ENCODE assay signal across 8 cellular contexts in genomic region chr15:85840079-85840801, GRCh38. TPM values are rescaled to one million over a fixed set of nuclear protein-coding genes. Genes with fewer than 3 reads are reported as not detected.
A peak's percentile ranks its signal among the peaks of the same experiment; 100 is the strongest.
DNase-seq lines count a peak whose midpoint lies in the region; ATAC-seq and TF ChIP-seq lines count a peak whose summit lies in the region.

No MANE protein-coding gene starts in this region.

- no peak overlapping the region for H3K14ac ChIP-seq in H9 (ENCODE audit: insufficient read depth, low read length)

- H3K18ac ChIP-seq in H9 (ENCODE audit: insufficient read length, low read depth, low read length): no peak overlapping the region

- no peaks in the 10 kb centered on the region for H3K23me2 ChIP-seq in H9 (ENCODE audit: insufficient read length, low read depth, low read length, poor library complexity, severe bottlenecking)

- no CpG with 5 or more reads among the region's 32 CpGs for whole genome bisulfite sequencing in H9 (ENCODE audit: extremely low coverage, insufficient read length, low lambda C conversion rate)

- peak; percentile 56 for DNase-seq in GDM1 (lab: John Stamatoyannopoulos, UW)
- DNase-seq in H9: peak; percentile 94
- DNase-seq in M059J (ENCODE audit: low read depth): peak; percentile 70
- peak; percentile 76 for DNase-seq in SK-N-DZ (ENCODE audit: low spot score)
- DNase-seq in activated naive CD4-positive, alpha-beta T cell treated with anti-CD3 and anti-CD28 coated beads for 36 hours: peak; percentile 81
- peak; percentile 52 for DNase-seq in globus pallidus (ENCODE audit: low spot score)
- DNase-seq in osteoblast (ENCODE audit: insufficient read length, low spot score, missing footprints): peak; percentile 96
- no peak for DNase-seq in thoracic aorta (ENCODE audit: low spot score)

- H2BK20ac ChIP-seq in H9 (ENCODE audit: low read depth, low read length, poor library complexity, severe bottlenecking): no peak overlapping the region

- H3K4me1 ChIP-seq in H9 (ENCODE audit: insufficient read depth, low read length) (peaks cover 7% of the 10 kb centered on the region; the same call in 1 of the 2 replicates), osteoblast (ENCODE audit: insufficient read depth, low read length) (peaks cover 3% of the 10 kb centered on the region), thoracic aorta (ENCODE audit: control insufficient read depth in 1 of 2, low read depth in 2 of 2) (peaks cover 0 to 5% of the 10 kb centered on the region in 2 donors)

- no peak overlapping the region for H3K4ac ChIP-seq in H9 (ENCODE audit: low read depth, low read length)

- H2BK120ac ChIP-seq in H9 (ENCODE audit: low read depth, low read length, poor library complexity, severe bottlenecking): no peak overlapping the region

- peak overlapping the region; percentile 48 for H3K4me2 ChIP-seq in H9 (ENCODE audit: insufficient read depth, insufficient read length, low read length)
- peak overlapping the region; percentile 97 for H3K4me2 ChIP-seq in osteoblast (ENCODE audit: insufficient read depth, low read length)

- no peak overlapping the region for H3K27ac ChIP-seq in H9 (ENCODE audit: insufficient read length, low read depth, low read length)
- no peak overlapping the region for H3K27ac ChIP-seq in osteoblast (ENCODE audit: low read depth, low read length)
- no peak overlapping the region for H3K27ac ChIP-seq in thoracic aorta

- H3T11ph ChIP-seq in H9 (ENCODE audit: low read length): no peak overlapping the region

- H3K23ac ChIP-seq in H9 (ENCODE audit: insufficient read length, low read depth, low read length): no peak overlapping the region

- H3K36me3 ChIP-seq in osteoblast (ENCODE audit: insufficient read depth, low read length) (no peaks in the 10 kb centered on the region), thoracic aorta (no peaks in the 10 kb centered on the region)

- no peak overlapping the region for H4K5ac ChIP-seq in H9 (ENCODE audit: insufficient read length, low read depth, low read length)

- no peak overlapping the region for H2BK15ac ChIP-seq in H9 (ENCODE audit: low read depth, low read length)

- no peak overlapping the region for H3K56ac ChIP-seq in H9 (ENCODE audit: insufficient read length, low read depth, low read length)

- H3K27me3 ChIP-seq in H9 (ENCODE audit: insufficient read depth, low read length) (no peaks in the 10 kb centered on the region), osteoblast (ENCODE audit: insufficient read depth, low read length) (peaks cover 7% of the 10 kb centered on the region), thoracic aorta (replicated peaks; ENCODE audit: insufficient read depth) (no peaks in the 10 kb centered on the region)

- H3K9me3 ChIP-seq in H9 (ENCODE audit: control insufficient read depth, low read depth, low read length) (no peaks in the 10 kb centered on the region), osteoblast (ENCODE audit: low read depth, low read length) (no peaks in the 10 kb centered on the region), thoracic aorta (no peaks in the 10 kb centered on the region)

- H3K4me3 Mint-ChIP-seq in H9: peak overlapping the region; percentile 45 to 71
- peak overlapping the region; percentile 65 for H3K4me3 Mint-ChIP-seq in activated naive CD4-positive, alpha-beta T cell treated with anti-CD3 and anti-CD28 coated beads for 36 hours

- no peak overlapping the region for H3K27ac Mint-ChIP-seq in H9
- H3K27ac Mint-ChIP-seq in activated naive CD4-positive, alpha-beta T cell treated with anti-CD3 and anti-CD28 coated beads for 36 hours: no peak overlapping the region

- no peak overlapping the region for H2BK12ac ChIP-seq in H9 (ENCODE audit: insufficient read length, low read depth, low read length)

- no peak overlapping the region for H4K8ac ChIP-seq in H9 (replicated peaks; ENCODE audit: insufficient read length, low read depth, low read length)

- intact Hi-C loops in activated naive CD4-positive, alpha-beta T cell treated with anti-CD3 and anti-CD28 coated beads for 36 hours (cut with micrococcal nuclease): loop anchor here (1.0 to 2.0 kb wide), 4 partner anchors 110 to 543 kb away; no protein-coding TSS in a partner anchor

- H2BK5ac ChIP-seq in H9 (ENCODE audit: insufficient read length, low read length): no peak overlapping the region

- no peak overlapping the region for H2AFZ ChIP-seq in H9 (ENCODE audit: low read length)
- H2AFZ ChIP-seq in osteoblast (ENCODE audit: low read length): peak overlapping the region; percentile 93

- peaks cover 18 to 31% of the 10 kb centered on the region in 2 experiments for H3K4me1 Mint-ChIP-seq in H9
- no peaks in the 10 kb centered on the region for H3K4me1 Mint-ChIP-seq in activated naive CD4-positive, alpha-beta T cell treated with anti-CD3 and anti-CD28 coated beads for 36 hours (ENCODE audit: low read depth)

- no peaks in the 10 kb centered on the region; a peak in 1 of 7 replicates for H3K36me3 Mint-ChIP-seq in H9 (ENCODE audit: insufficient read depth in 1 of 3, low read depth in 3 of 3)
- no peaks in the 10 kb centered on the region for H3K36me3 Mint-ChIP-seq in activated naive CD4-positive, alpha-beta T cell treated with anti-CD3 and anti-CD28 coated beads for 36 hours (ENCODE audit: low read depth)

- CTCF ChIA-PET in activated naive CD4-positive, alpha-beta T cell treated with anti-CD3 and anti-CD28 coated beads for 36 hours (lab: Charles Lee): interaction anchor here (0.7 to 4.1 kb wide), 19 partner anchors 13 to 1351 kb away, joined by 3 to 56 read pairs (median 4); no protein-coding TSS in a partner anchor

- no peaks in the 10 kb centered on the region for H3K79me2 ChIP-seq in H9 (ENCODE audit: insufficient read depth, low read length)
- H3K79me2 ChIP-seq in osteoblast (ENCODE audit: insufficient read depth, low read length): no peaks in the 10 kb centered on the region

- peak; percentile 67 for ATAC-seq in thoracic aorta (ENCODE audit: insufficient number of reproducible peaks, low FRiP score, low read depth)

- H2AK5ac ChIP-seq in H9 (ENCODE audit: insufficient read length, low read length): no peak overlapping the region

- H3K9me3 Mint-ChIP-seq in H9: no peaks in the 10 kb centered on the region
- no peaks in the 10 kb centered on the region for H3K9me3 Mint-ChIP-seq in activated naive CD4-positive, alpha-beta T cell treated with anti-CD3 and anti-CD28 coated beads for 36 hours

- peak overlapping the region; percentile 73 for H3K4me3 ChIP-seq in osteoblast (ENCODE audit: insufficient read depth, low read length)
- H3K4me3 ChIP-seq in thoracic aorta: peak overlapping the region; percentile 71

- H3K27me3 Mint-ChIP-seq in H9 (ENCODE audit: low read depth): peaks cover 42% of the 10 kb centered on the region
- peaks cover 3% of the 10 kb centered on the region for H3K27me3 Mint-ChIP-seq in activated naive CD4-positive, alpha-beta T cell treated with anti-CD3 and anti-CD28 coated beads for 36 hours (ENCODE audit: low read depth)

- no peak overlapping the region for H3K9ac ChIP-seq in H9 (ENCODE audit: extremely low read depth, insufficient read length, low read length)

- H3K79me1 ChIP-seq in H9 (ENCODE audit: insufficient read depth, low read depth, low read length, poor library complexity, severe bottlenecking): no peaks in the 10 kb centered on the region

- TF ChIP-seq CTCF in H9 (conservative IDR thresholded peaks at IDR 0.05): peak; percentile 95
- peak; percentile 74 for TF ChIP-seq CTCF in osteoblast (IDR thresholded peaks at IDR 0.05; ENCODE audit: extremely low read depth, low read depth, low read length)
- TF ChIP-seq CTCF in thoracic aorta (IDR thresholded peaks at IDR 0.05): peak; percentile 93

- no peaks in the 10 kb centered on the region for H4K20me1 ChIP-seq in H9 (ENCODE audit: control insufficient read depth, insufficient read depth, insufficient read length)
- no peaks in the 10 kb centered on the region for H4K20me1 ChIP-seq in osteoblast (ENCODE audit: insufficient read depth, low read length)

- no peak overlapping the region for H4K91ac ChIP-seq in H9 (ENCODE audit: insufficient read length, low read depth, low read length)

RNA-seq across cellular contexts. Expression of gene KLHL25, which starts 45.5 kb away (rescaled TPM):
- total RNA-seq in H9 (2021) (18.2 and 18.4 TPM in 2 replicates), osteoblast (3.8 and 4.3 TPM in 2 replicates), thoracic aorta (10 to 100 TPM; 15.0 to 18.1 TPM)
- total RNA-seq in M059J (2014; rRNA removed; shearing (Covaris generic)): 4.1 and 5.3 TPM in 2 replicates
- 16.6 and 22.5 TPM in 2 replicates for polyA plus RNA-seq in SK-N-DZ (2014; cell fraction: cytosol; rRNA removed)
- 20.5 and 29.3 TPM in 2 replicates for polyA plus RNA-seq in SK-N-DZ (2014; cell fraction: nucleus; rRNA removed)
- 1 to 10 TPM; 5.3 to 5.4 TPM for total RNA-seq in activated naive CD4-positive, alpha-beta T cell treated with anti-CD3 and anti-CD28 coated beads for 36 hours
